21 cellular contexts compared by ENCODE assay signal in the genomic region with DNA sequence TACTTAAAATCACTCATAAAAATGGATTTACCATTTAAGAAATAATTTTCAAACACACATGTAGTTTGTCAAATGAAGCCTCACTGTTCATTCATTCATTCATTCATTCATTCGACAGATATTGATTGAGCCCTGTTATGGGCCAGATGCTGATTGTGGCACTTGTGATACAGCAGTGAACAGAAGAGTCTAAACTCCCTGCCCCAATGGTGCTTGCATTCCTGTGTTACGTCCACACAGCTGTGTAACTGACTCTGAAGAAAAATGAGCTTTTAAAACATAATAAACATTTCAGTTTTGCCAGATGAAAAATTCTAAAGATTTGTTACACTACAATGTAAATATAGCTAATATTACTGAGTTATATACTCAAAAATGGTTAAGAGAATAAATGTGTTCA. TPM values are rescaled to one million over a fixed set of nuclear protein-coding genes. Genes with fewer than 3 reads are reported as not detected.
DNase-seq lines count a peak whose midpoint lies in the region; ATAC-seq and TF ChIP-seq lines count a peak whose summit lies in the region.
"Had no signal": no experiment of that assay in that cellular context is flagged by ENCODE, and none has a peak within 500 bp of the region (broad histone marks: within the 10 kb centered on the region; RNA-seq: fewer than 3 reads in every experiment).

No MANE protein-coding gene starts in this region.

- intact Hi-C loops in vagina (cut with DNase I): no loop called here

- H3K36me3 ChIP-seq in vagina: no peaks in the 10 kb centered on the region
- H3K36me3 ChIP-seq: gastrocnemius medialis, thoracic aorta had no signal

- H3K27ac Mint-ChIP-seq in stimulated activated naive CD8-positive, alpha-beta T cell treated with anti-CD3 and anti-CD28 coated beads, Interleukin-15, Interleukin-2, amounts not matched to agents 100 ng/mL and 50 ng/mL, for 24 hours: peak overlapping the region; percentile 97
- peak overlapping the region; percentile 65 for H3K27ac Mint-ChIP-seq in T-helper 17 cell
- H3K27ac Mint-ChIP-seq: brain, progenitor cell of endocrine pancreas had no signal

- peaks cover 3% of the 10 kb centered on the region for H3K9me3 ChIP-seq in T-helper 17 cell (ENCODE audit: control insufficient read depth, low read length, poor library complexity, severe bottlenecking)
- no peaks in the 10 kb centered on the region for H3K9me3 ChIP-seq in vagina
- H3K9me3 ChIP-seq: esophagus muscularis mucosa, gastrocnemius medialis, thoracic aorta had no signal

- H3K27me3 ChIP-seq in foreskin keratinocyte (no peaks in the 10 kb centered on the region), vagina (no peaks in the 10 kb centered on the region)
- H3K27me3 ChIP-seq: esophagus muscularis mucosa, gastrocnemius medialis had no signal

- H3K4me1 ChIP-seq in foreskin keratinocyte: peaks cover 29% of the 10 kb centered on the region
- no peaks in the 10 kb centered on the region for H3K4me1 ChIP-seq in vagina

- H3K27ac ChIP-seq in foreskin keratinocyte: peak overlapping the region; percentile 75
- no peak overlapping the region for H3K27ac ChIP-seq in vagina
- H3K27ac ChIP-seq: esophagus muscularis mucosa, thoracic aorta had no signal

- peaks cover 100% of the 10 kb centered on the region for H3K4me1 Mint-ChIP-seq in stimulated activated naive CD8-positive, alpha-beta T cell treated with anti-CD3 and anti-CD28 coated beads, Interleukin-15, Interleukin-2, amounts not matched to agents 100 ng/mL and 50 ng/mL, for 24 hours (ENCODE audit: low read depth)
- H3K4me1 Mint-ChIP-seq in T-helper 17 cell: peaks cover 14% of the 10 kb centered on the region

- H3K27me3 Mint-ChIP-seq in stimulated activated naive CD8-positive, alpha-beta T cell treated with anti-CD3 and anti-CD28 coated beads, Interleukin-15, Interleukin-2, amounts not matched to agents 100 ng/mL and 50 ng/mL, for 24 hours: no peaks in the 10 kb centered on the region
- no peaks in the 10 kb centered on the region for H3K27me3 Mint-ChIP-seq in T-helper 17 cell
- H3K27me3 Mint-ChIP-seq: progenitor cell of endocrine pancreas had no signal

- H3K4me3 Mint-ChIP-seq in stimulated activated naive CD8-positive, alpha-beta T cell treated with anti-CD3 and anti-CD28 coated beads, Interleukin-15, Interleukin-2, amounts not matched to agents 100 ng/mL and 50 ng/mL, for 24 hours: peak overlapping the region; percentile 74
- H3K4me3 Mint-ChIP-seq in T-helper 17 cell: no peak overlapping the region
- H3K4me3 Mint-ChIP-seq: brain had no signal

- H3K36me3 Mint-ChIP-seq in stimulated activated naive CD8-positive, alpha-beta T cell treated with anti-CD3 and anti-CD28 coated beads, Interleukin-15, Interleukin-2, amounts not matched to agents 100 ng/mL and 50 ng/mL, for 24 hours (ENCODE audit: low read depth): peaks cover 87% of the 10 kb centered on the region
- H3K36me3 Mint-ChIP-seq in T-helper 17 cell (ENCODE audit: low read depth): peaks cover 6% of the 10 kb centered on the region

- H3K9me3 Mint-ChIP-seq in stimulated activated naive CD8-positive, alpha-beta T cell treated with anti-CD3 and anti-CD28 coated beads, Interleukin-15, Interleukin-2, amounts not matched to agents 100 ng/mL and 50 ng/mL, for 24 hours: peaks cover 8% of the 10 kb centered on the region
- H3K9me3 Mint-ChIP-seq: brain had no signal

- no peak for TF ChIP-seq POLR2A in vagina (IDR thresholded peaks at IDR 0.05)

- DNase-seq in stimulated activated naive CD8-positive, alpha-beta T cell treated with anti-CD3 and anti-CD28 coated beads, Interleukin-15, Interleukin-2, amounts not matched to agents 100 U/mL and 50 U/mL, for 24 hours: no peak
- DNase-seq in T-helper 17 cell: no peak
- DNase-seq in foreskin keratinocyte: no peak
- no peak for DNase-seq in NCI-H510A (lab: John Stamatoyannopoulos, UW)
- no peak for DNase-seq in vagina (ENCODE audit: extremely low spot score in 2 of 2)
- DNase-seq: activated CD4-positive, CD25-positive, alpha-beta regulatory T cell treated with anti-CD3 and anti-CD28 coated beads, Interleukin-2, amount 50 U/mL, for 72 hours; activated CD8-positive, alpha-beta memory T cell treated with anti-CD3 and anti-CD28 coated beads, Interleukin-2, amount 50 U/mL, for 48 hours; DMS79; effector memory CD4-positive, alpha-beta T cell; gastrocnemius medialis; hippocampal formation; NCI-H1694; NCI-H2171; NCI-H526; SW 1271 had no signal

- H3K4me3 ChIP-seq in vagina: no peak overlapping the region
- H3K4me3 ChIP-seq: esophagus muscularis mucosa, gastrocnemius medialis, thoracic aorta had no signal

- no peak for TF ChIP-seq CTCF in foreskin keratinocyte (conservative IDR thresholded peaks at IDR 0.05)
- TF ChIP-seq CTCF in vagina (IDR thresholded peaks at IDR 0.05): no peak

- no peak for ATAC-seq in stimulated activated naive CD8-positive, alpha-beta T cell treated with anti-CD3 and anti-CD28 coated beads, Interleukin-15, Interleukin-2, amounts not matched to agents 100 U/mL and 50 U/mL, for 24 hours
- no peak for ATAC-seq in T-helper 17 cell
- ATAC-seq in foreskin keratinocyte: no peak
- no peak for ATAC-seq in HG03139 (IDR thresholded peaks at IDR 0.05; ENCODE audit: unreplicated experiment)
- ATAC-seq: gastrocnemius medialis had no signal

RNA-seq across cellular contexts. Expression of gene BACH2, which starts 46.2 kb away (rescaled TPM):
- total RNA-seq in T-helper 17 cell: 10 to 100 TPM; 53.7 to 69.9 TPM
- total RNA-seq in foreskin keratinocyte: 0.99 and 1.4 TPM in 2 replicates
- polyA plus RNA-seq in foreskin keratinocyte: 0.17 and 0.27 TPM in 2 replicates
- 6.4 TPM for total RNA-seq in vagina
